1 cellular context compared by ENCODE assay signal in genomic region chr9:125746017-125746773, GRCh38.
TF ChIP-seq lines count a peak whose summit lies in the region.

No MANE protein-coding gene starts in this region.

TF ChIP-seq in HCT116, 20 proteins besides CTCF, POLR2A, EP300 and RAD21 (continued from another document):
- TF ChIP-seq SRF (IDR thresholded peaks at IDR 0.05; ENCODE audit: low read depth) = no peak
- TF ChIP-seq MAX (IDR thresholded peaks at IDR 0.05) = peak; percentile 100
- TF ChIP-seq EGR1 (IDR thresholded peaks at IDR 0.05; ENCODE audit: low read depth) = peak; percentile 44; the same call in 1 of the 2 replicates
- no peak for TF ChIP-seq ZNF274 (IDR thresholded peaks at IDR 0.05; ENCODE audit: low read depth, low read length)
- no peak for TF ChIP-seq CEBPB (IDR thresholded peaks at IDR 0.05; ENCODE audit: low read depth)
- peak; percentile 37 for TF ChIP-seq TCF7L2 (IDR thresholded peaks at IDR 0.05; ENCODE audit: borderline replicate concordance, extremely low read depth, insufficient read depth, insufficient read length)
- TF ChIP-seq EZH2phosphoT487 (IDR thresholded peaks at IDR 0.05; ENCODE audit: borderline replicate concordance) = no peak
- TF ChIP-seq POLR2AphosphoS5 (IDR thresholded peaks at IDR 0.05; ENCODE audit: low read depth, low read length) = peak; percentile 74
- peak; percentile 82 for TF ChIP-seq SP1 (IDR thresholded peaks at IDR 0.05; ENCODE audit: low read depth)
